8 cellular contexts compared by ENCODE assay signal in genomic region chr1:6466023-6466422, GRCh38. TPM values are rescaled to one million over a fixed set of nuclear protein-coding genes. Genes with fewer than 3 reads are reported as not detected.
A peak's percentile ranks its signal among the peaks of the same experiment; 100 is the strongest.
DNase-seq lines count a peak whose midpoint lies in the region; ATAC-seq and TF ChIP-seq lines count a peak whose summit lies in the region.

Gene TNFRSF25, minus strand, starts transcription at chr1:6466173. Its CDS starts 66 bp downstream, at chr1:6466107.

- H3K4me1 ChIP-seq in cardiac muscle cell (ENCODE audit: low read depth), result no peaks in the 10 kb centered on the region
- H3K4me1 ChIP-seq in right cardiac atrium (ENCODE audit: control insufficient read depth, insufficient read depth, low read length), result no peaks in the 10 kb centered on the region
- H3K4me1 ChIP-seq in ascending aorta, result no peaks in the 10 kb centered on the region
- no peaks in the 10 kb centered on the region for H3K4me1 ChIP-seq in A673 (ENCODE audit: insufficient read depth, low read length, poor library complexity, severe bottlenecking)
- no peaks in the 10 kb centered on the region for H3K4me1 ChIP-seq in BE2C

- no peak for TF ChIP-seq CTCF in cardiac muscle cell (IDR thresholded peaks at IDR 0.05; ENCODE audit: low read depth, low read length)
- no peak for TF ChIP-seq CTCF in ascending aorta (IDR thresholded peaks at IDR 0.05)
- TF ChIP-seq CTCF in brain microvascular endothelial cell (IDR thresholded peaks at IDR 0.05; ENCODE audit: low read depth, low read length, missing control alignments), result no peak
- no peak for TF ChIP-seq CTCF in A673 (conservative IDR thresholded peaks at IDR 0.05; ENCODE audit: low read depth, low read length)
- no peak for TF ChIP-seq CTCF in BE2C (IDR thresholded peaks at IDR 0.05; ENCODE audit: low read depth, low read length)

- no TSS peak for BruUV-seq in A673 (replicated peaks; lab: Mats Ljungman, UMichigan)

- DNase-seq in cardiac muscle cell (ENCODE audit: low read depth in 1 of 2, low spot score in 1 of 2), result no peak
- no peak for DNase-seq in right cardiac atrium
- DNase-seq in ascending aorta (ENCODE audit: low spot score in 2 of 2), result no peak
- no peak for DNase-seq in myocyte (ENCODE audit: low read depth)
- DNase-seq in brain microvascular endothelial cell, result no peak
- no peak for DNase-seq in HUDEP-2 (lab: John Stamatoyannopoulos, UW; ENCODE audit: unreplicated experiment in 76 of 76)
- no peak for DNase-seq in A673 (ENCODE audit: low spot score)
- no peak for DNase-seq in BE2C

- H3K9me3 ChIP-seq in cardiac muscle cell (ENCODE audit: low read depth) (no peaks in the 10 kb centered on the region), right cardiac atrium (ENCODE audit: control insufficient read depth, low read length) (no peaks in the 10 kb centered on the region), ascending aorta (no peaks in the 10 kb centered on the region), A673 (ENCODE audit: low read depth, low read length, poor library complexity, severe bottlenecking) (no peaks in the 10 kb centered on the region), BE2C (no peaks in the 10 kb centered on the region)

- POLR2A ChIA-PET in A673 (lab: Charles Lee; ENCODE audit: low non-redundant PET), result no interaction called here

- H3K27ac ChIP-seq in cardiac muscle cell, result no peak within 1 kb of the TSS
- H3K27ac ChIP-seq in right cardiac atrium (ENCODE audit: low read length), result no peak within 1 kb of the TSS
- H3K27ac ChIP-seq in ascending aorta, result no peak within 1 kb of the TSS
- no peak within 1 kb of the TSS for H3K27ac ChIP-seq in brain microvascular endothelial cell
- H3K27ac ChIP-seq in A673 (ENCODE audit: low read depth, low read length, poor library complexity, severe bottlenecking), result no peak within 1 kb of the TSS

- H3K27me3 ChIP-seq in cardiac muscle cell (peaks cover 9% of the 10 kb centered on the region), right cardiac atrium (ENCODE audit: control insufficient read depth, insufficient read depth) (no peaks in the 10 kb centered on the region), ascending aorta (no peaks in the 10 kb centered on the region), brain microvascular endothelial cell (replicated peaks) (no peaks in the 10 kb centered on the region), A673 (replicated peaks; ENCODE audit: insufficient read depth, low read depth, low read length, poor library complexity) (no peaks in the 10 kb centered on the region), BE2C (no peaks in the 10 kb centered on the region)

- no peak within 1 kb of the TSS for H3K4me3 ChIP-seq in cardiac muscle cell
- no peak within 1 kb of the TSS for H3K4me3 ChIP-seq in right cardiac atrium (ENCODE audit: low read length)
- H3K4me3 ChIP-seq in ascending aorta, result peak within 1 kb of the TSS in 1 of 2 donors; percentile 32
- no peak within 1 kb of the TSS for H3K4me3 ChIP-seq in brain microvascular endothelial cell (ENCODE audit: low read depth, low read length)
- no peak within 1 kb of the TSS for H3K4me3 ChIP-seq in A673 (ENCODE audit: low read depth, low read length, poor library complexity, severe bottlenecking)
- no peak within 1 kb of the TSS for H3K4me3 ChIP-seq in BE2C (ENCODE audit: low read depth, low read length)

- CTCF ChIA-PET in A673 (lab: Charles Lee), result no interaction called here

- peaks cover 7% of the 10 kb centered on the region for H3K36me3 ChIP-seq in cardiac muscle cell
- H3K36me3 ChIP-seq in ascending aorta, result peaks cover 16 to 55% of the 10 kb centered on the region in 2 donors
- H3K36me3 ChIP-seq in brain microvascular endothelial cell (replicated peaks), result peaks cover 44% of the 10 kb centered on the region
- H3K36me3 ChIP-seq in A673 (ENCODE audit: insufficient read depth, low read length, poor library complexity, severe bottlenecking), result no peaks in the 10 kb centered on the region
- H3K36me3 ChIP-seq in BE2C, result no peaks in the 10 kb centered on the region

- intact Hi-C loops in right cardiac atrium (cut with DNase I) (no loop called here), ascending aorta (cut with DNase I) (no loop called here), A673 (cut with micrococcal nuclease; ENCODE audit: unreplicated experiment) (no loop called here)

- 34% methylated on average over 43 of the region's 43 CpGs for WGBS in right cardiac atrium

- ATAC-seq in right cardiac atrium, result no peak

- in situ Hi-C loops in brain microvascular endothelial cell (cut with HindIII; ENCODE audit: low pct_ligation_motif_present, low sequenced_read_pairs), result no loop called here

RNA-seq across cellular contexts. Expression of gene TNFRSF25, which starts in this region (rescaled TPM):
- 24.4 and 31.4 TPM in 2 replicates for total RNA-seq in cardiac muscle cell
- 11.3 and 11.8 TPM in 2 replicates for polyA plus RNA-seq in cardiac muscle cell
- 1 to 10 TPM; 4.4 to 6.4 (median 5.1) TPM for total RNA-seq in right cardiac atrium
- polyA plus RNA-seq in right cardiac atrium, result 6.6 TPM
- total RNA-seq in ascending aorta, result 18.0 TPM
- total RNA-seq in myocyte, result 24.4 and 38.2 TPM in 2 replicates
- polyA plus RNA-seq in myocyte (2012), result 38.4 TPM
- total RNA-seq in A673 (2021), result 0.97 and 1.5 TPM in 2 replicates
- 6.8 TPM for polyA plus RNA-seq in BE2C (2012; ENCODE audit: insufficient read depth, insufficient read length, low read depth)
